ENCODE assay signal across 3 cellular contexts in the genomic region with DNA sequence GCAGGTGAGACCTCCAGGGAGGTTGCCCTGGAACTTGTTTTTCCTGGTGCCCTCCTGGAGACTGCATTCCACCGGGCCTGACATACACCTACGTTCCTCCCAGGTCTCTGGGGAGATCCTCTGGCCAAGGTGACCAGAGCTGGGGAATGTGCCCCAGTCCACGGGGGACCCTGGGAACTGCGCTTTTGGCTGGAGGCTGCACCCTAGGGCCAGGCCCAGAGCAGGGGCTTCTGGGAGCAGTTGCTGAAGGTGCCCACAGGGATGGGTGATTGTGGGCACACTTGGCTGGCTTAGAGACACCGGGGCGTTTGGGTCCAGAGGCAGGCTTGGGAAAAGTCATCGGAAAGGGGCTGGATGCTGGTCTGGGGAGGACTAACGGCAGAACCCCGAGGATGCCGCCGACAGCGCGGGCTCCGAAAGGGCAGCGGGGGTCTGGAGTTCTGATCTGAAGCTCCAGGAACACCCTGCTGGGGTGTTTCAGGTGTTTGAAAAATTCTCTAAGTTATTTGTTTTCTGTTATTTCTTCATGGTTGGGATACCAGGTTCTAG.
TF ChIP-seq lines count a peak whose summit lies in the region.

No MANE protein-coding gene starts in this region.

TF ChIP-seq in Ishikawa, 13 proteins besides CTCF, POLR2A, EP300 and RAD21:
- no peak for TF ChIP-seq CREB1 (IDR thresholded peaks at IDR 0.05; ENCODE audit: low read depth)
- TF ChIP-seq EGR1 (IDR thresholded peaks at IDR 0.05): no peak
- TF ChIP-seq, protein P1, sequence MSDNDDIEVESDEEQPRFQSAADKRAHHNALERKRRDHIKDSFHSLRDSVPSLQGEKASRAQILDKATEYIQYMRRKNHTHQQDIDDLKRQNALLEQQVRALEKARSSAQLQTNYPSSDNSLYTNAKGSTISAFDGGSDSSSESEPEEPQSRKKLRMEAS (IDR thresholded peaks at IDR 0.05): no peak
- TF ChIP-seq NFIC (IDR thresholded peaks at IDR 0.05): peak; percentile 69
- peak; percentile 73 for TF ChIP-seq TEAD4 (IDR thresholded peaks at IDR 0.05)
- no peak for TF ChIP-seq TAF1 (IDR thresholded peaks at IDR 0.05; ENCODE audit: low read depth)
- TF ChIP-seq TCF12 (IDR thresholded peaks at IDR 0.05; ENCODE audit: low read depth): 0 out of 2 replicates have a peak, but pooled peaks have one; percentile 38
TF ChIP-seq in Ishikawa: peak in this region for 3.

TF ChIP-seq in HepG2, 621 proteins besides CTCF, POLR2A, EP300 and RAD21 (continues in another document):
- peak; percentile 53; the same call in 1 of the 2 replicates for TF ChIP-seq ZBTB7B (CRISPR knock-in tag; IDR thresholded peaks at IDR 0.05)
- no peak for TF ChIP-seq GATAD2A (CRISPR knock-in tag; IDR thresholded peaks at IDR 0.05)
- TF ChIP-seq ZKSCAN5 (CRISPR knock-in tag; IDR thresholded peaks at IDR 0.05): no peak
- TF ChIP-seq WIZ (CRISPR knock-in tag; IDR thresholded peaks at IDR 0.05): no peak
- TF ChIP-seq, protein P2, sequence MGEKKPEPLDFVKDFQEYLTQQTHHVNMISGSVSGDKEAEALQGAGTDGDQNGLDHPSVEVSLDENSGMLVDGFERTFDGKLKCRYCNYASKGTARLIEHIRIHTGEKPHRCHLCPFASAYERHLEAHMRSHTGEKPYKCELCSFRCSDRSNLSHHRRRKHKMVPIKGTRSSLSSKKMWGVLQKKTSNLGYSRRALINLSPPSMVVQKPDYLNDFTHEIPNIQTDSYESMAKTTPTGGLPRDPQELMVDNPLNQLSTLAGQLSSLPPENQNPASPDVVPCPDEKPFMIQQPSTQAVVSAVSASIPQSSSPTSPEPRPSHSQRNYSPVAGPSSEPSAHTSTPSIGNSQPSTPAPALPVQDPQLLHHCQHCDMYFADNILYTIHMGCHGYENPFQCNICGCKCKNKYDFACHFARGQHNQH (CRISPR knock-in tag; IDR thresholded peaks at IDR 0.05): no peak
- TF ChIP-seq, protein P3, sequence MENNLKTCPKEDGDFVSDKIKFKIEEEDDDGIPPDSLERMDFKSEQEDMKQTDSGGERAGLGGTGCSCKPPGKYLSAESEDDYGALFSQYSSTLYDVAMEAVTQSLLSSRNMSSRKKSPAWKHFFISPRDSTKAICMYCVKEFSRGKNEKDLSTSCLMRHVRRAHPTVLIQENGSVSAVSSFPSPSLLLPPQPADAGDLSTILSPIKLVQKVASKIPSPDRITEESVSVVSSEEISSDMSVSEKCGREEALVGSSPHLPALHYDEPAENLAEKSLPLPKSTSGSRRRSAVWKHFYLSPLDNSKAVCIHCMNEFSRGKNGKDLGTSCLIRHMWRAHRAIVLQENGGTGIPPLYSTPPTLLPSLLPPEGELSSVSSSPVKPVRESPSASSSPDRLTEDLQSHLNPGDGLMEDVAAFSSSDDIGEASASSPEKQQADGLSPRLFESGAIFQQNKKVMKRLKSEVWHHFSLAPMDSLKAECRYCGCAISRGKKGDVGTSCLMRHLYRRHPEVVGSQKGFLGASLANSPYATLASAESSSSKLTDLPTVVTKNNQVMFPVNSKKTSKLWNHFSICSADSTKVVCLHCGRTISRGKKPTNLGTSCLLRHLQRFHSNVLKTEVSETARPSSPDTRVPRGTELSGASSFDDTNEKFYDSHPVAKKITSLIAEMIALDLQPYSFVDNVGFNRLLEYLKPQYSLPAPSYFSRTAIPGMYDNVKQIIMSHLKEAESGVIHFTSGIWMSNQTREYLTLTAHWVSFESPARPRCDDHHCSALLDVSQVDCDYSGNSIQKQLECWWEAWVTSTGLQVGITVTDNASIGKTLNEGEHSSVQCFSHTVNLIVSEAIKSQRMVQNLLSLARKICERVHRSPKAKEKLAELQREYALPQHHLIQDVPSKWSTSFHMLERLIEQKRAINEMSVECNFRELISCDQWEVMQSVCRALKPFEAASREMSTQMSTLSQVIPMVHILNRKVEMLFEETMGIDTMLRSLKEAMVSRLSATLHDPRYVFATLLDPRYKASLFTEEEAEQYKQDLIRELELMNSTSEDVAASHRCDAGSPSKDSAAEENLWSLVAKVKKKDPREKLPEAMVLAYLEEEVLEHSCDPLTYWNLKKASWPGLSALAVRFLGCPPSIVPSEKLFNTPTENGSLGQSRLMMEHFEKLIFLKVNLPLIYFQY (CRISPR knock-in tag; IDR thresholded peaks at IDR 0.05; ENCODE audit: borderline replicate concordance): no peak
- TF ChIP-seq, protein P4, sequence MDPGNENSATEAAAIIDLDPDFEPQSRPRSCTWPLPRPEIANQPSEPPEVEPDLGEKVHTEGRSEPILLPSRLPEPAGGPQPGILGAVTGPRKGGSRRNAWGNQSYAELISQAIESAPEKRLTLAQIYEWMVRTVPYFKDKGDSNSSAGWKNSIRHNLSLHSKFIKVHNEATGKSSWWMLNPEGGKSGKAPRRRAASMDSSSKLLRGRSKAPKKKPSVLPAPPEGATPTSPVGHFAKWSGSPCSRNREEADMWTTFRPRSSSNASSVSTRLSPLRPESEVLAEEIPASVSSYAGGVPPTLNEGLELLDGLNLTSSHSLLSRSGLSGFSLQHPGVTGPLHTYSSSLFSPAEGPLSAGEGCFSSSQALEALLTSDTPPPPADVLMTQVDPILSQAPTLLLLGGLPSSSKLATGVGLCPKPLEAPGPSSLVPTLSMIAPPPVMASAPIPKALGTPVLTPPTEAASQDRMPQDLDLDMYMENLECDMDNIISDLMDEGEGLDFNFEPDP (CRISPR knock-in tag; conservative IDR thresholded peaks at IDR 0.05): no peak
- TF ChIP-seq ZNF12 (CRISPR knock-in tag; IDR thresholded peaks at IDR 0.05): no peak
- TF ChIP-seq ZNF484 (CRISPR knock-in tag; IDR thresholded peaks at IDR 0.05; ENCODE audit: borderline replicate concordance, low read depth): no peak
- TF ChIP-seq ZFAT (CRISPR knock-in tag; conservative IDR thresholded peaks at IDR 0.05): no peak
- no peak for TF ChIP-seq ISL2 (CRISPR knock-in tag; IDR thresholded peaks at IDR 0.05)
- TF ChIP-seq, protein P5, sequence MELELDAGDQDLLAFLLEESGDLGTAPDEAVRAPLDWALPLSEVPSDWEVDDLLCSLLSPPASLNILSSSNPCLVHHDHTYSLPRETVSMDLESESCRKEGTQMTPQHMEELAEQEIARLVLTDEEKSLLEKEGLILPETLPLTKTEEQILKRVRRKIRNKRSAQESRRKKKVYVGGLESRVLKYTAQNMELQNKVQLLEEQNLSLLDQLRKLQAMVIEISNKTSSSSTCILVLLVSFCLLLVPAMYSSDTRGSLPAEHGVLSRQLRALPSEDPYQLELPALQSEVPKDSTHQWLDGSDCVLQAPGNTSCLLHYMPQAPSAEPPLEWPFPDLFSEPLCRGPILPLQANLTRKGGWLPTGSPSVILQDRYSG (CRISPR knock-in tag; IDR thresholded peaks at IDR 0.05): no peak
- TF ChIP-seq NFE2L2 (IDR thresholded peaks at IDR 0.05; ENCODE audit: low read length): no peak
- no peak for TF ChIP-seq REPIN1 (CRISPR knock-in tag; IDR thresholded peaks at IDR 0.05; ENCODE audit: borderline replicate concordance, low read depth)
- TF ChIP-seq MIXL1 (CRISPR knock-in tag; IDR thresholded peaks at IDR 0.05): 0 out of 2 replicates have a peak, but pooled peaks have one; percentile 1
- TF ChIP-seq CBX5 (CRISPR knock-in tag; IDR thresholded peaks at IDR 0.05; ENCODE audit: borderline replicate concordance): no peak
- TF ChIP-seq CREB1 (IDR thresholded peaks at IDR 0.05): no peak
- no peak for TF ChIP-seq CREB1 (CRISPR knock-in tag; IDR thresholded peaks at IDR 0.05)
- TF ChIP-seq ZNF619 (CRISPR knock-in tag; IDR thresholded peaks at IDR 0.05): no peak
- 0 out of 2 replicates have a peak, but pooled peaks have one; percentile 37 for TF ChIP-seq NRL (CRISPR knock-in tag; IDR thresholded peaks at IDR 0.05; ENCODE audit: borderline replicate concordance)
- TF ChIP-seq ZNF3 (CRISPR knock-in tag; IDR thresholded peaks at IDR 0.05): no peak
- no peak for TF ChIP-seq KLF12 (CRISPR knock-in tag; IDR thresholded peaks at IDR 0.05; ENCODE audit: borderline replicate concordance)

TF ChIP-seq in GM23338, 12 proteins besides CTCF, POLR2A, EP300 and RAD21:
- no peak for TF ChIP-seq JUNB (IDR thresholded peaks at IDR 0.05; ENCODE audit: unreplicated experiment)
- no peak for TF ChIP-seq STAT1 (IDR thresholded peaks at IDR 0.05; ENCODE audit: unreplicated experiment)
- no peak for TF ChIP-seq ZNF331 (CRISPR knock-in tag; IDR thresholded peaks at IDR 0.05; ENCODE audit: low read depth)
- TF ChIP-seq POLR2AphosphoS5 (IDR thresholded peaks at IDR 0.05; ENCODE audit: low read depth): no peak
- TF ChIP-seq ZNF114 (CRISPR knock-in tag; IDR thresholded peaks at IDR 0.05): no peak
- TF ChIP-seq, protein P6, sequence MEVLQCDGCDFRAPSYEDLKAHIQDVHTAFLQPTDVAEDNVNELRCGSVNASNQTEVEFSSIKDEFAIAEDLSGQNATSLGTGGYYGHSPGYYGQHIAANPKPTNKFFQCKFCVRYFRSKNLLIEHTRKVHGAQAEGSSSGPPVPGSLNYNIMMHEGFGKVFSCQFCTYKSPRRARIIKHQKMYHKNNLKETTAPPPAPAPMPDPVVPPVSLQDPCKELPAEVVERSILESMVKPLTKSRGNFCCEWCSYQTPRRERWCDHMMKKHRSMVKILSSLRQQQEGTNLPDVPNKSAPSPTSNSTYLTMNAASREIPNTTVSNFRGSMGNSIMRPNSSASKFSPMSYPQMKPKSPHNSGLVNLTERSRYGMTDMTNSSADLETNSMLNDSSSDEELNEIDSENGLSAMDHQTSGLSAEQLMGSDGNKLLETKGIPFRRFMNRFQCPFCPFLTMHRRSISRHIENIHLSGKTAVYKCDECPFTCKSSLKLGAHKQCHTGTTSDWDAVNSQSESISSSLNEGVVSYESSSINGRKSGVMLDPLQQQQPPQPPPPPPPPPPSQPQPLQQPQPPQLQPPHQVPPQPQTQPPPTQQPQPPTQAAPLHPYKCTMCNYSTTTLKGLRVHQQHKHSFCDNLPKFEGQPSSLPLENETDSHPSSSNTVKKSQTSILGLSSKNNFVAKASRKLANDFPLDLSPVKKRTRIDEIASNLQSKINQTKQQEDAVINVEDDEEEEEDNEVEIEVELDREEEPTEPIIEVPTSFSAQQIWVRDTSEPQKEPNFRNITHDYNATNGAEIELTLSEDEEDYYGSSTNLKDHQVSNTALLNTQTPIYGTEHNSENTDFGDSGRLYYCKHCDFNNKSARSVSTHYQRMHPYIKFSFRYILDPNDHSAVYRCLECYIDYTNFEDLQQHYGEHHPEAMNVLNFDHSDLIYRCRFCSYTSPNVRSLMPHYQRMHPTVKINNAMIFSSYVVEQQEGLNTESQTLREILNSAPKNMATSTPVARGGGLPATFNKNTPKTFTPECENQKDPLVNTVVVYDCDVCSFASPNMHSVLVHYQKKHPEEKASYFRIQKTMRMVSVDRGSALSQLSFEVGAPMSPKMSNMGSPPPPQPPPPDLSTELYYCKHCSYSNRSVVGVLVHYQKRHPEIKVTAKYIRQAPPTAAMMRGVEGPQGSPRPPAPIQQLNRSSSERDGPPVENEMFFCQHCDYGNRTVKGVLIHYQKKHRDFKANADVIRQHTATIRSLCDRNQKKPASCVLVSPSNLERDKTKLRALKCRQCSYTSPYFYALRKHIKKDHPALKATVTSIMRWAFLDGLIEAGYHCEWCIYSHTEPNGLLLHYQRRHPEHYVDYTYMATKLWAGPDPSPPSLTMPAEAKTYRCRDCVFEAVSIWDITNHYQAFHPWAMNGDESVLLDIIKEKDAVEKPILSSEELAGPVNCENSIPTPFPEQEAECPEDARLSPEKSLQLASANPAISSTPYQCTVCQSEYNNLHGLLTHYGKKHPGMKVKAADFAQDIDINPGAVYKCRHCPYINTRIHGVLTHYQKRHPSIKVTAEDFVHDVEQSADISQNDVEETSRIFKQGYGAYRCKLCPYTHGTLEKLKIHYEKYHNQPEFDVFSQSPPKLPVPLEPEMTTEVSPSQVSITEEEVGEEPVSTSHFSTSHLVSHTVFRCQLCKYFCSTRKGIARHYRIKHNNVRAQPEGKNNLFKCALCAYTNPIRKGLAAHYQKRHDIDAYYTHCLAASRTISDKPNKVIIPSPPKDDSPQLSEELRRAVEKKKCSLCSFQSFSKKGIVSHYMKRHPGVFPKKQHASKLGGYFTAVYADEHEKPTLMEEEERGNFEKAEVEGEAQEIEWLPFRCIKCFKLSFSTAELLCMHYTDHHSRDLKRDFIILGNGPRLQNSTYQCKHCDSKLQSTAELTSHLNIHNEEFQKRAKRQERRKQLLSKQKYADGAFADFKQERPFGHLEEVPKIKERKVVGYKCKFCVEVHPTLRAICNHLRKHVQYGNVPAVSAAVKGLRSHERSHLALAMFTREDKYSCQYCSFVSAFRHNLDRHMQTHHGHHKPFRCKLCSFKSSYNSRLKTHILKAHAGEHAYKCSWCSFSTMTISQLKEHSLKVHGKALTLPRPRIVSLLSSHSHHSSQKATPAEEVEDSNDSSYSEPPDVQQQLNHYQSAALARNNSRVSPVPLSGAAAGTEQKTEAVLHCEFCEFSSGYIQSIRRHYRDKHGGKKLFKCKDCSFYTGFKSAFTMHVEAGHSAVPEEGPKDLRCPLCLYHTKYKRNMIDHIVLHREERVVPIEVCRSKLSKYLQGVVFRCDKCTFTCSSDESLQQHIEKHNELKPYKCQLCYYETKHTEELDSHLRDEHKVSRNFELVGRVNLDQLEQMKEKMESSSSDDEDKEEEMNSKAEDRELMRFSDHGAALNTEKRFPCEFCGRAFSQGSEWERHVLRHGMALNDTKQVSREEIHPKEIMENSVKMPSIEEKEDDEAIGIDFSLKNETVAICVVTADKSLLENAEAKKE (CRISPR knock-in tag; IDR thresholded peaks at IDR 0.05): no peak
- no peak for TF ChIP-seq CREB1 (CRISPR knock-in tag; IDR thresholded peaks at IDR 0.05; ENCODE audit: low read depth)
- no peak for TF ChIP-seq EZH2 (IDR thresholded peaks at IDR 0.05; ENCODE audit: low read depth, unreplicated experiment)
- no peak for TF ChIP-seq NANOG (IDR thresholded peaks at IDR 0.05; ENCODE audit: borderline replicate concordance)
- TF ChIP-seq, protein P7, sequence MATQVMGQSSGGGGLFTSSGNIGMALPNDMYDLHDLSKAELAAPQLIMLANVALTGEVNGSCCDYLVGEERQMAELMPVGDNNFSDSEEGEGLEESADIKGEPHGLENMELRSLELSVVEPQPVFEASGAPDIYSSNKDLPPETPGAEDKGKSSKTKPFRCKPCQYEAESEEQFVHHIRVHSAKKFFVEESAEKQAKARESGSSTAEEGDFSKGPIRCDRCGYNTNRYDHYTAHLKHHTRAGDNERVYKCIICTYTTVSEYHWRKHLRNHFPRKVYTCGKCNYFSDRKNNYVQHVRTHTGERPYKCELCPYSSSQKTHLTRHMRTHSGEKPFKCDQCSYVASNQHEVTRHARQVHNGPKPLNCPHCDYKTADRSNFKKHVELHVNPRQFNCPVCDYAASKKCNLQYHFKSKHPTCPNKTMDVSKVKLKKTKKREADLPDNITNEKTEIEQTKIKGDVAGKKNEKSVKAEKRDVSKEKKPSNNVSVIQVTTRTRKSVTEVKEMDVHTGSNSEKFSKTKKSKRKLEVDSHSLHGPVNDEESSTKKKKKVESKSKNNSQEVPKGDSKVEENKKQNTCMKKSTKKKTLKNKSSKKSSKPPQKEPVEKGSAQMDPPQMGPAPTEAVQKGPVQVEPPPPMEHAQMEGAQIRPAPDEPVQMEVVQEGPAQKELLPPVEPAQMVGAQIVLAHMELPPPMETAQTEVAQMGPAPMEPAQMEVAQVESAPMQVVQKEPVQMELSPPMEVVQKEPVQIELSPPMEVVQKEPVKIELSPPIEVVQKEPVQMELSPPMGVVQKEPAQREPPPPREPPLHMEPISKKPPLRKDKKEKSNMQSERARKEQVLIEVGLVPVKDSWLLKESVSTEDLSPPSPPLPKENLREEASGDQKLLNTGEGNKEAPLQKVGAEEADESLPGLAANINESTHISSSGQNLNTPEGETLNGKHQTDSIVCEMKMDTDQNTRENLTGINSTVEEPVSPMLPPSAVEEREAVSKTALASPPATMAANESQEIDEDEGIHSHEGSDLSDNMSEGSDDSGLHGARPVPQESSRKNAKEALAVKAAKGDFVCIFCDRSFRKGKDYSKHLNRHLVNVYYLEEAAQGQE (IDR thresholded peaks at IDR 0.05; ENCODE audit: unreplicated experiment): no peak
- TF ChIP-seq EZH2phosphoT487 (IDR thresholded peaks at IDR 0.05; ENCODE audit: unreplicated experiment): no peak
- TF ChIP-seq, protein P8, sequence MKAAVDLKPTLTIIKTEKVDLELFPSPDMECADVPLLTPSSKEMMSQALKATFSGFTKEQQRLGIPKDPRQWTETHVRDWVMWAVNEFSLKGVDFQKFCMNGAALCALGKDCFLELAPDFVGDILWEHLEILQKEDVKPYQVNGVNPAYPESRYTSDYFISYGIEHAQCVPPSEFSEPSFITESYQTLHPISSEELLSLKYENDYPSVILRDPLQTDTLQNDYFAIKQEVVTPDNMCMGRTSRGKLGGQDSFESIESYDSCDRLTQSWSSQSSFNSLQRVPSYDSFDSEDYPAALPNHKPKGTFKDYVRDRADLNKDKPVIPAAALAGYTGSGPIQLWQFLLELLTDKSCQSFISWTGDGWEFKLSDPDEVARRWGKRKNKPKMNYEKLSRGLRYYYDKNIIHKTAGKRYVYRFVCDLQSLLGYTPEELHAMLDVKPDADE (IDR thresholded peaks at IDR 0.05): no peak
